ENCODE assay signal across 11 cellular contexts in genomic region chr7:98797150-98797549, GRCh38.
DNase-seq lines count a peak whose midpoint lies in the region; ATAC-seq, FAIRE-seq and TF ChIP-seq lines count a peak whose summit lies in the region.
"Had no signal": no experiment of that assay in that cellular context is flagged by ENCODE, and none has a peak within 500 bp of the region (broad histone marks: within the 10 kb centered on the region; RNA-seq: fewer than 3 reads in every experiment).

No MANE protein-coding gene starts in this region.

- no peaks in the 10 kb centered on the region for H3K27me3 ChIP-seq in HCT116 (ENCODE audit: insufficient read depth, low read length)
- no peaks in the 10 kb centered on the region for H3K27me3 ChIP-seq in GM12878 (replicated peaks in 1 of 2; ENCODE audit: control insufficient read depth in 2 of 2, insufficient read depth in 2 of 2, low read length in 1 of 2)

- no peak for DNase-seq in HCT116 (ENCODE audit: low read depth, low spot score)
- peak; percentile 50 to 82 for DNase-seq in NCI-H524 (lab: John Stamatoyannopoulos, UW)
- no peak for DNase-seq in GM12878 (ENCODE audit: low read depth, low spot score)
- peak; percentile 49 for DNase-seq in ureter (ENCODE audit: low spot score)
- DNase-seq in activated CD4-positive, CD25-positive, alpha-beta regulatory T cell (lab: John Stamatoyannopoulos, UW) = no peak
- DNase-seq: NCI-H1048, NCI-H146, NCI-H774 had no signal

- intact Hi-C loops in HCT116 (cut with micrococcal nuclease) (no loop called here), GM12878 (cut with micrococcal nuclease; ENCODE audit: unreplicated experiment) (loop anchor here (5.0 kb wide), 2 partner anchors 155 to 595 kb away; no protein-coding TSS in a partner anchor)

- WGBS in GM12878 (ENCODE audit: insufficient coverage, insufficient replicate concordance, low lambda C conversion rate, missing lambda C conversion rate) = 78% methylated on average over 8 of the region's 8 CpGs

- H3K9me2 ChIP-seq in HCT116 (ENCODE audit: insufficient read depth) = no peaks in the 10 kb centered on the region

- SMC1A ChIA-PET in GM12878 (lab: Charles Lee; ENCODE audit: uncharacterized antibody, unreplicated experiment) = interaction anchor here (1.2 to 2.1 kb wide), 2 partner anchors 8 to 37 kb away, joined by 3 to 7 read pairs; no protein-coding TSS in a partner anchor

- H3K9me3 ChIP-seq in HCT116 (ENCODE audit: control insufficient read depth in 1 of 2, insufficient read depth in 1 of 2, low read depth in 1 of 2, low read length in 2 of 2) (no peaks in the 10 kb centered on the region), GM12878 (replicated peaks; ENCODE audit: control insufficient read depth, insufficient read depth, low read length) (peaks cover 21% of the 10 kb centered on the region)

- RAD21 ChIA-PET in HCT116 (lab: Charles Lee; ENCODE audit: low non-redundant PET in 1 of 2, low total read pairs in 2 of 2, uncharacterized antibody in 2 of 2, unreplicated experiment in 2 of 2) = no interaction called here
- RAD21 ChIA-PET in GM12878 (lab: Charles Lee; ENCODE audit: unreplicated experiment) = interaction anchor here (1.7 kb wide), 1 partner anchor 45 kb away, joined by 3 read pairs; no protein-coding TSS in a partner anchor

- CTCF ChIA-PET in HCT116 (lab: Charles Lee) (interaction anchor here (0.6 kb wide), 1 partner anchor 32 kb away, joined by 3 read pairs; no protein-coding TSS in a partner anchor), GM12878 (lab: Yijun Ruan, JAX) (interaction anchor here (2.6 kb wide), 1 partner anchor 34 kb away, joined by 8 read pairs; no protein-coding TSS in a partner anchor)

- H3K4me2 ChIP-seq in HCT116 (ENCODE audit: low read length) (no peak overlapping the region), GM12878 (ENCODE audit: control insufficient read depth, insufficient read depth) (no peak overlapping the region)

- TF ChIP-seq POLR2A in HCT116 (IDR thresholded peaks at IDR 0.05; ENCODE audit: borderline replicate concordance, extremely low read depth, insufficient read depth, insufficient read length) (no peak), GM12878 (IDR thresholded peaks at IDR 0.05; ENCODE audit: low read depth, low read length) (no peak)

- H3K27ac ChIP-seq in HCT116 (ENCODE audit: low read depth, low read length) = no peak overlapping the region
- peak overlapping the region; percentile 83 for H3K27ac ChIP-seq in GM12878 (ENCODE audit: control insufficient read depth, insufficient read depth)
- H3K27ac ChIP-seq: RWPE1 had no signal

- 0 out of 2 replicates have a peak, but pooled peaks have one; percentile 11 for ATAC-seq in HCT116
- no peak for ATAC-seq in GM12878
- no peak for ATAC-seq in GM21529 (IDR thresholded peaks at IDR 0.05; ENCODE audit: unreplicated experiment)
- no peak for ATAC-seq in HG03469 (IDR thresholded peaks at IDR 0.05; ENCODE audit: unreplicated experiment)

- FAIRE-seq in GM12878 (lab: Jason Lieb, UNC) = no peak

- no peaks in the 10 kb centered on the region for H4K20me1 ChIP-seq in HCT116 (ENCODE audit: insufficient read depth)
- no peaks in the 10 kb centered on the region for H4K20me1 ChIP-seq in GM12878 (ENCODE audit: control insufficient read depth, insufficient read depth)

- H3K79me2 ChIP-seq in HCT116 (ENCODE audit: insufficient read depth, low read length) (no peaks in the 10 kb centered on the region), GM12878 (ENCODE audit: control insufficient read depth, insufficient read depth, low read length) (no peaks in the 10 kb centered on the region)

- in situ Hi-C loops in GM12878 (cut with MboI) = no loop called here

- H3K9ac ChIP-seq in HCT116 (ENCODE audit: low read length) = no peak overlapping the region
- H3K9ac ChIP-seq in GM12878 (ENCODE audit: control insufficient read depth, insufficient read depth, low read length) = no peak overlapping the region; the same call in 1 of the 2 replicates

- H2AFZ ChIP-seq in HCT116 (ENCODE audit: low read depth, low read length, poor library complexity, severe bottlenecking) (no peak overlapping the region), GM12878 (ENCODE audit: control insufficient read depth, low read depth, low read length) (no peak overlapping the region)

- TF ChIP-seq RAD21 in HCT116 (IDR thresholded peaks at IDR 0.05; ENCODE audit: low read depth) (no peak), GM12878 (IDR thresholded peaks at IDR 0.05; ENCODE audit: insufficient read depth, low read depth, low read length) (no peak)

- H3K36me3 ChIP-seq in HCT116 (ENCODE audit: control insufficient read depth in 1 of 2, insufficient read depth in 2 of 2, low read length in 2 of 2) (no peaks in the 10 kb centered on the region), GM12878 (ENCODE audit: control insufficient read depth in 2 of 2, insufficient read depth in 2 of 2, low read length in 1 of 2) (no peaks in the 10 kb centered on the region; a peak in 1 of 4 replicates)

- TF ChIP-seq CTCF in HCT116 (IDR thresholded peaks at IDR 0.05 in 2 of 3, conservative IDR thresholded peaks at IDR 0.05 in 1 of 3; ENCODE audit: borderline replicate concordance in 1 of 3, insufficient read depth in 1 of 3, low read depth in 2 of 3, low read length in 2 of 3) = no peak
- no peak for TF ChIP-seq CTCF in GM12878 (IDR thresholded peaks at IDR 0.05 in 2 of 3, conservative IDR thresholded peaks at IDR 0.05 in 1 of 3; ENCODE audit: control insufficient read depth in 2 of 3, extremely low read depth in 1 of 3, insufficient read depth in 1 of 3, low read depth in 3 of 3, low read length in 3 of 3)

- H3K4me1 ChIP-seq in HCT116 (ENCODE audit: control insufficient read depth in 1 of 2, insufficient read depth in 2 of 2, low read length in 2 of 2) = peaks cover 11 to 27% of the 10 kb centered on the region in 2 experiments; a peak in 3 of 4 replicates
- peaks cover 31% of the 10 kb centered on the region for H3K4me1 ChIP-seq in GM12878 (ENCODE audit: control insufficient read depth, insufficient read depth, low read length)

- POLR2A ChIA-PET in HCT116 (lab: Charles Lee) = no interaction called here
- POLR2A ChIA-PET in GM12878 (lab: Charles Lee) = no interaction called here

- BruUV-seq in HCT116 (replicated peaks; lab: Mats Ljungman, UMichigan) (no TSS peak), GM12878 (replicated peaks; lab: Mats Ljungman, UMichigan) (no TSS peak)

- TF ChIP-seq EP300 in GM12878 (IDR thresholded peaks at IDR 0.05; ENCODE audit: borderline replicate concordance in 1 of 2, control insufficient read depth in 1 of 2, low read depth in 2 of 2, low read length in 2 of 2) = no peak

- no peak overlapping the region for H3K4me3 ChIP-seq in HCT116 (replicated peaks in 1 of 2; ENCODE audit: low read depth in 1 of 2, low read length in 2 of 2)
- no peak overlapping the region for H3K4me3 ChIP-seq in GM12878

TF ChIP-seq in HCT116, 20 proteins besides CTCF, POLR2A, EP300 and RAD21 (continues in another document):
- TF ChIP-seq SRF (IDR thresholded peaks at IDR 0.05; ENCODE audit: low read depth) = no peak
- no peak for TF ChIP-seq EZH2 (IDR thresholded peaks at IDR 0.05)
- no peak for TF ChIP-seq ELF1 (IDR thresholded peaks at IDR 0.05; ENCODE audit: borderline replicate concordance, low read depth)
- no peak for TF ChIP-seq JUND (IDR thresholded peaks at IDR 0.05)
- no peak for TF ChIP-seq MAX (IDR thresholded peaks at IDR 0.05)
- no peak for TF ChIP-seq POLR2AphosphoS5 (IDR thresholded peaks at IDR 0.05; ENCODE audit: low read depth, low read length)
- TF ChIP-seq CEBPB (IDR thresholded peaks at IDR 0.05; ENCODE audit: low read depth) = no peak
- no peak for TF ChIP-seq CBX3 (IDR thresholded peaks at IDR 0.05; ENCODE audit: low read depth)
- TF ChIP-seq ZNF274 (IDR thresholded peaks at IDR 0.05; ENCODE audit: low read depth, low read length) = no peak

TF ChIP-seq in GM12878, 131 proteins besides CTCF, POLR2A, EP300 and RAD21 (continues in another document):
- TF ChIP-seq IKZF1 (conservative IDR thresholded peaks at IDR 0.05) = no peak
- no peak for TF ChIP-seq TBL1XR1 (IDR thresholded peaks at IDR 0.05; ENCODE audit: low read depth, low read length)
- no peak for TF ChIP-seq EGR1 (IDR thresholded peaks at IDR 0.05; ENCODE audit: borderline replicate concordance in 1 of 2, low read depth in 2 of 2, low read length in 2 of 2)
- TF ChIP-seq SMAD5 (IDR thresholded peaks at IDR 0.05; ENCODE audit: low read depth) = no peak
- no peak for TF ChIP-seq ZNF622 (IDR thresholded peaks at IDR 0.05)
- TF ChIP-seq MTA3 (IDR thresholded peaks at IDR 0.05; ENCODE audit: borderline replicate concordance, low read length) = no peak
- TF ChIP-seq STAT1 (conservative IDR thresholded peaks at IDR 0.05) = no peak
- TF ChIP-seq POU2F2 (IDR thresholded peaks at IDR 0.05; ENCODE audit: borderline replicate concordance, low read depth, low read length) = no peak
- TF ChIP-seq RUNX3 (IDR thresholded peaks at IDR 0.05; ENCODE audit: low read length) = no peak
- TF ChIP-seq ZNF687 (IDR thresholded peaks at IDR 0.05) = no peak
- no peak for TF ChIP-seq HDAC2 (IDR thresholded peaks at IDR 0.05)
- TF ChIP-seq SMAD1 (IDR thresholded peaks at IDR 0.05; ENCODE audit: low read depth, partially characterized antibody) = no peak

Comparison
In these comparisons a context has a peak if more than half of its experiments do, and no peak if none do; other contexts are left out.
1. DNase-seq: peak in NCI-H524 (2 of 2) and ureter (single experiment); none in HCT116 (single experiment), GM12878 (single experiment) and activated CD4-positive, CD25-positive, alpha-beta regulatory T cell (0 of 4).